20 cellular contexts compared by ENCODE assay signal in genomic region chr5:77636423-77637169, GRCh38. TPM values are rescaled to one million over a fixed set of nuclear protein-coding genes. Genes with fewer than 3 reads are reported as not detected.
DNase-seq lines count a peak whose midpoint lies in the region; ATAC-seq lines count a peak whose summit lies in the region.
"Had no signal": no experiment of that assay in that cellular context is flagged by ENCODE, and none has a peak within 500 bp of the region (broad histone marks: within the 10 kb centered on the region; RNA-seq: fewer than 3 reads in every experiment).

No MANE protein-coding gene starts in this region.

- 7% methylated on average over 52 of the region's 52 CpGs for WGBS in aorta, 2 donors

- H3K9me3 ChIP-seq in T-helper 17 cell (ENCODE audit: control insufficient read depth, low read length, poor library complexity, severe bottlenecking) (peaks cover 24% of the 10 kb centered on the region), aorta (ENCODE audit: control insufficient read depth, low read length) (peaks cover 2% of the 10 kb centered on the region)

- peaks cover 18% of the 10 kb centered on the region for H3K36me3 Mint-ChIP-seq in activated naive CD4-positive, alpha-beta T cell treated with anti-CD3 and anti-CD28 coated beads, Interleukin-2, amount 10 ng/mL, durations not matched to agents 7 days and 5 days
- H3K36me3 Mint-ChIP-seq in T-helper 17 cell (ENCODE audit: low read depth) (peaks cover 8% of the 10 kb centered on the region), memory B cell (peaks cover 8% of the 10 kb centered on the region)

- peaks cover 81% of the 10 kb centered on the region for H3K27me3 Mint-ChIP-seq in activated naive CD4-positive, alpha-beta T cell treated with anti-CD3 and anti-CD28 coated beads, Interleukin-2, amount 10 ng/mL, durations not matched to agents 7 days and 5 days
- H3K27me3 Mint-ChIP-seq in T-helper 17 cell: peaks cover 74% of the 10 kb centered on the region
- H3K27me3 Mint-ChIP-seq in memory B cell: peaks cover 31% of the 10 kb centered on the region

- H3K4me3 ChIP-seq in aorta (ENCODE audit: low read length in 2 of 2): no peak overlapping the region
- H3K4me3 ChIP-seq: lung, PC-9, SK-N-MC had no signal

- ATAC-seq in T-helper 17 cell: no peak
- ATAC-seq in memory B cell (ENCODE audit: low read depth): no peak
- ATAC-seq in aorta (ENCODE audit: low FRiP score): peak; percentile 42
- ATAC-seq in HG03571 (IDR thresholded peaks at IDR 0.05; ENCODE audit: unreplicated experiment): no peak

- no peak for DNase-seq in activated naive CD4-positive, alpha-beta T cell treated with anti-CD3 and anti-CD28 coated beads, Interleukin-2, amount 10 ng/mL, durations not matched to agents 7 days and 5 days
- no peak for DNase-seq in activated naive CD4-positive, alpha-beta T cell (lab: John Stamatoyannopoulos, UW)
- DNase-seq in T-helper 17 cell: no peak
- DNase-seq in memory B cell (ENCODE audit: low spot score in 2 of 2): no peak
- no peak for DNase-seq in aorta
- no peak for DNase-seq in NK-92 (lab: John Stamatoyannopoulos, UW; ENCODE audit: unreplicated experiment)
- DNase-seq: activated naive CD4-positive, alpha-beta T cell treated with anti-CD3 and anti-CD28 coated beads, Interleukin-2, amount 50 U/mL, for 16 hours; AML-193; DMS 273 treated with DMSO at 0.1 percent for 48 hours; immature natural killer cell; NCI-H2029 treated with DMSO at 0.1 percent for 48 hours; NCI-H526; PC-9 had no signal

- H3K4me3 Mint-ChIP-seq in activated naive CD4-positive, alpha-beta T cell treated with anti-CD3 and anti-CD28 coated beads, Interleukin-2, amount 10 ng/mL, durations not matched to agents 7 days and 5 days: no peak overlapping the region
- H3K4me3 Mint-ChIP-seq in T-helper 17 cell (peak overlapping the region; percentile 8), memory B cell (no peak overlapping the region)
- H3K4me3 Mint-ChIP-seq: dendritic cell treated with granulocyte-macrophage colony-stimulating factor and Interleukin-4, amounts not matched to agents 40 ng/mL and 50 ng/mL, for 4 days; nephron had no signal

- H3K27me3 ChIP-seq in aorta (ENCODE audit: control insufficient read depth in 1 of 2, insufficient read depth in 2 of 2, low read length in 1 of 2): no peaks in the 10 kb centered on the region

- CTCF ChIA-PET in activated naive CD4-positive, alpha-beta T cell treated with anti-CD3 and anti-CD28 coated beads, Interleukin-2, amount 10 ng/mL, durations not matched to agents 7 days and 5 days (lab: Charles Lee): no interaction called here

- peaks cover 17% of the 10 kb centered on the region for H3K4me1 Mint-ChIP-seq in activated naive CD4-positive, alpha-beta T cell treated with anti-CD3 and anti-CD28 coated beads, Interleukin-2, amount 10 ng/mL, durations not matched to agents 7 days and 5 days
- H3K4me1 Mint-ChIP-seq in T-helper 17 cell (peaks cover 19% of the 10 kb centered on the region), memory B cell (peaks cover 9% of the 10 kb centered on the region)

- no peak overlapping the region for H3K27ac ChIP-seq in aorta (ENCODE audit: low read depth in 1 of 2, low read length in 2 of 2)
- H3K27ac ChIP-seq: PC-9, SK-N-MC had no signal

- intact Hi-C loops in aorta (cut with DNase I): no loop called here

- no peaks in the 10 kb centered on the region for H3K9me3 Mint-ChIP-seq in activated naive CD4-positive, alpha-beta T cell treated with anti-CD3 and anti-CD28 coated beads, Interleukin-2, amount 10 ng/mL, durations not matched to agents 7 days and 5 days
- peaks cover 6% of the 10 kb centered on the region for H3K9me3 Mint-ChIP-seq in memory B cell
- H3K9me3 Mint-ChIP-seq: dendritic cell treated with granulocyte-macrophage colony-stimulating factor and Interleukin-4, amounts not matched to agents 40 ng/mL and 50 ng/mL, for 4 days had no signal

- peak overlapping the region; percentile 89 for H3K27ac Mint-ChIP-seq in activated naive CD4-positive, alpha-beta T cell treated with anti-CD3 and anti-CD28 coated beads, Interleukin-2, amount 10 ng/mL, durations not matched to agents 7 days and 5 days
- peak overlapping the region; percentile 6 for H3K27ac Mint-ChIP-seq in T-helper 17 cell
- peak overlapping the region; percentile 75 for H3K27ac Mint-ChIP-seq in memory B cell
- H3K27ac Mint-ChIP-seq: dendritic cell treated with granulocyte-macrophage colony-stimulating factor and Interleukin-4, amounts not matched to agents 40 ng/mL and 50 ng/mL, for 4 days; nephron had no signal

- H3K4me1 ChIP-seq in aorta (ENCODE audit: control insufficient read depth in 1 of 2, insufficient read depth in 2 of 2, low read length in 2 of 2): no peaks in the 10 kb centered on the region

- H3K36me3 ChIP-seq in aorta (ENCODE audit: control insufficient read depth in 1 of 2, insufficient read depth in 2 of 2, low read length in 1 of 2): no peaks in the 10 kb centered on the region

RNA-seq across cellular contexts. Expression of gene OTP, which starts 1.9 kb away (rescaled TPM):
- total RNA-seq in T-helper 17 cell: not detected
- total RNA-seq in aorta: not detected
- not detected for polyA plus RNA-seq in aorta
- total RNA-seq: lung, PC-9, subcutaneous adipose tissue had no signal
- polyA plus RNA-seq: esophagus, immature natural killer cell, lung had no signal

Comparison
In these comparisons a context has a peak if more than half of its experiments do, and no peak if none do; other contexts are left out.
1. H3K27ac Mint-ChIP-seq: peak in every context shown above with its lines; median percentile 89 in activated naive CD4-positive, alpha-beta T cell treated with anti-CD3 and anti-CD28 coated beads, Interleukin-2, amount 10 ng/mL, durations not matched to agents 7 days and 5 days; 75 in memory B cell; 6 in T-helper 17 cell.